In genomic region chr12:46303039-46303666, GRCh38 we compare ENCODE assay signal across 8 cellular contexts. TPM values are rescaled to one million over a fixed set of nuclear protein-coding genes. Genes with fewer than 3 reads are reported as not detected.
DNase-seq lines count a peak whose midpoint lies in the region; ATAC-seq, FAIRE-seq and TF ChIP-seq lines count a peak whose summit lies in the region.

No MANE protein-coding gene starts in this region.

- FAIRE-seq in endothelial cell of umbilical vein (lab: Jason Lieb, UNC) = peak; percentile 72

- CTCF ChIA-PET in endothelial cell of umbilical vein (lab: Charles Lee) = interaction anchor here (0.6 to 5.0 kb wide), 15 partner anchors 10 to 718 kb away, joined by 3 to 48 read pairs (median 3); no protein-coding TSS in a partner anchor

- dilution Hi-C loops in endothelial cell of umbilical vein (cut with MboI; ENCODE audit: extremely low pct_ligation_motif_present, low sequenced_read_pairs) = no loop called here

- H3K4me1 ChIP-seq in endothelial cell of umbilical vein (ENCODE audit: control insufficient read depth, extremely low read depth, insufficient read depth, low read length) (no peaks in the 10 kb centered on the region), transverse colon (peaks cover 0 to 3% (median 0%) of the 10 kb centered on the region in 4 donors)

- H3K27me3 Mint-ChIP-seq in naive thymus-derived CD8-positive, alpha-beta T cell = no peaks in the 10 kb centered on the region

- no peak overlapping the region for H3K9ac ChIP-seq in endothelial cell of umbilical vein (replicated peaks; ENCODE audit: extremely low read depth, insufficient read depth, low read length)

- no peaks in the 10 kb centered on the region for H3K9me1 ChIP-seq in endothelial cell of umbilical vein (replicated peaks; ENCODE audit: control insufficient read depth, extremely low read depth, insufficient read depth, low read length)

- ATAC-seq in naive thymus-derived CD8-positive, alpha-beta T cell = peak; percentile 80 to 90

- DNase-seq in NOMO-1 treated with DMSO at 0.1 percent for 48 hours (lab: John Stamatoyannopoulos, UW; ENCODE audit: unreplicated experiment) (peak; percentile 4), NOMO-1 treated with dmso at 0.1 percent for 144 hours (lab: John Stamatoyannopoulos, UW; ENCODE audit: unreplicated experiment) (no peak), KBM-7 (peak; percentile 62), endothelial cell of umbilical vein (ENCODE audit: low read depth, low spot score) (peak; percentile 35), transverse colon (peak; percentile 60), dedifferentiated amniotic fluid mesenchymal stem cell (ENCODE audit: extremely low spot score) (no peak)
- DNase-seq in activated CD4-positive, alpha-beta T cell treated with anti-CD3 and anti-CD28 coated beads for 48 hours = peak; percentile 51
- DNase-seq in naive thymus-derived CD8-positive, alpha-beta T cell = peak in 9 of 10 donors; percentile 27 to 80 (median 50)

- intact Hi-C loops in endothelial cell of umbilical vein (cut with micrococcal nuclease) = loop anchor here (1.0 to 5.0 kb wide), 3 partner anchors 81 to 178 kb away; no protein-coding TSS in a partner anchor
- intact Hi-C loops in transverse colon (cut with DNase I; ENCODE audit: low total_unique reads) = no loop called here

- H3K4me1 Mint-ChIP-seq in naive thymus-derived CD8-positive, alpha-beta T cell = peaks cover 15 to 25% (median 21%) of the 10 kb centered on the region in 4 donors

- H4K20me1 ChIP-seq in endothelial cell of umbilical vein (replicated peaks; ENCODE audit: control insufficient read depth, extremely low read depth, insufficient read depth, low read length) = no peaks in the 10 kb centered on the region

- H3K9me3 ChIP-seq in endothelial cell of umbilical vein (replicated peaks; ENCODE audit: control insufficient read depth, insufficient read depth, low read length) (no peaks in the 10 kb centered on the region), transverse colon (no peaks in the 10 kb centered on the region)

- no peak overlapping the region for H2AFZ ChIP-seq in endothelial cell of umbilical vein (ENCODE audit: low read depth, low read length)

- no peak overlapping the region for H3K4me2 ChIP-seq in endothelial cell of umbilical vein (ENCODE audit: insufficient read depth, low read length)

- H3K36me3 ChIP-seq in endothelial cell of umbilical vein (ENCODE audit: control insufficient read depth in 2 of 2, extremely low read depth in 1 of 2, insufficient read depth in 2 of 2, low read length in 2 of 2) (no peaks in the 10 kb centered on the region), transverse colon (no peaks in the 10 kb centered on the region)

- no TSS peak for BruUV-seq in endothelial cell of umbilical vein (replicated peaks; lab: Mats Ljungman, UMichigan)

- H3K27ac ChIP-seq in endothelial cell of umbilical vein (ENCODE audit: insufficient read depth, low read depth, low read length) (no peak overlapping the region), transverse colon (no peak overlapping the region)

- no peak overlapping the region for H3K4me3 Mint-ChIP-seq in naive thymus-derived CD8-positive, alpha-beta T cell

- TF ChIP-seq POLR2A in endothelial cell of umbilical vein (IDR thresholded peaks at IDR 0.05; ENCODE audit: low read depth, low read length) (no peak), transverse colon (IDR thresholded peaks at IDR 0.05) (no peak)

- H3K79me2 ChIP-seq in endothelial cell of umbilical vein (ENCODE audit: control insufficient read depth, insufficient read depth, low read length) = no peaks in the 10 kb centered on the region

- H3K4me3 ChIP-seq in endothelial cell of umbilical vein (replicated peaks in 1 of 3; ENCODE audit: insufficient read depth in 1 of 3, low read depth in 1 of 3, low read length in 3 of 3) (no peak overlapping the region), transverse colon (no peak overlapping the region)

- H3K27ac Mint-ChIP-seq in naive thymus-derived CD8-positive, alpha-beta T cell = peak overlapping the region in 5 of 10 donors; percentile 0 to 77 (median 3)

- peaks cover 0 to 7% (median 2%) of the 10 kb centered on the region in 3 donors for H3K36me3 Mint-ChIP-seq in naive thymus-derived CD8-positive, alpha-beta T cell

- in situ Hi-C loops in KBM-7 (cut with MboI; ENCODE audit: low pct_unique_long_range_greater_than_20kb, low sequenced_read_pairs) (no loop called here), transverse colon (cut with MboI; ENCODE audit: low pct_ligation_motif_present in 1 of 4, low pct_unique_long_range_greater_than_20kb in 1 of 4, low sequenced_read_pairs in 3 of 4) (loop anchor here in 1 of 4 donors (25.0 kb wide), 1 partner anchor 166 kb away; no protein-coding TSS in a partner anchor)

- H3K27me3 ChIP-seq in endothelial cell of umbilical vein (ENCODE audit: control insufficient read depth in 2 of 2, insufficient read depth in 2 of 2, low read length in 2 of 2) = peaks cover 3 to 12% of the 10 kb centered on the region in 2 experiments
- H3K27me3 ChIP-seq in transverse colon = no peaks in the 10 kb centered on the region

- peaks cover 0 to 16% (median 7%) of the 10 kb centered on the region in 9 donors for H3K9me3 Mint-ChIP-seq in naive thymus-derived CD8-positive, alpha-beta T cell

- TF ChIP-seq EP300 in transverse colon (IDR thresholded peaks at IDR 0.05; ENCODE audit: low read depth) = no peak

- 84 to 100% methylated on average over 1 to 5 of the region's 5 CpGs for WGBS in transverse colon (ENCODE audit: low coverage in 1 of 2), 2 donors

- POLR2A ChIA-PET in endothelial cell of umbilical vein (lab: Charles Lee) = no interaction called here
- POLR2A ChIA-PET in naive thymus-derived CD8-positive, alpha-beta T cell (lab: Charles Lee) = interaction anchor here (0.7 to 6.1 kb wide), 7 partner anchors 34 to 312 kb away, joined by 3 to 50 read pairs (median 3); partner anchors contain the start of gene SLC38A1

- TF ChIP-seq CTCF in endothelial cell of umbilical vein (IDR thresholded peaks at IDR 0.05; ENCODE audit: extremely low read depth in 1 of 2, insufficient read depth in 1 of 2, low read depth in 1 of 2, low read length in 2 of 2) (peak; percentile 54 to 58), transverse colon (IDR thresholded peaks at IDR 0.05) (peak; percentile 66 to 75 (median 70))

TF ChIP-seq in endothelial cell of umbilical vein, 7 proteins besides CTCF, POLR2A, EP300 and RAD21:
- TF ChIP-seq, protein P1, sequence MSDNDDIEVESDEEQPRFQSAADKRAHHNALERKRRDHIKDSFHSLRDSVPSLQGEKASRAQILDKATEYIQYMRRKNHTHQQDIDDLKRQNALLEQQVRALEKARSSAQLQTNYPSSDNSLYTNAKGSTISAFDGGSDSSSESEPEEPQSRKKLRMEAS (IDR thresholded peaks at IDR 0.05; ENCODE audit: insufficient read depth, insufficient read length) = no peak
- TF ChIP-seq EZH2 (IDR thresholded peaks at IDR 0.05; ENCODE audit: borderline replicate concordance, low read depth, low read length, severe bottlenecking) (no peak), GATA2 (IDR thresholded peaks at IDR 0.05; ENCODE audit: insufficient read depth, insufficient read length, low read depth, low read length) (no peak), JUN (IDR thresholded peaks at IDR 0.05; ENCODE audit: borderline replicate concordance, insufficient read depth, insufficient read length, low read depth) (no peak), FOS (IDR thresholded peaks at IDR 0.05; ENCODE audit: borderline replicate concordance, insufficient read depth, low read length) (no peak), MYC (IDR thresholded peaks at IDR 0.05; ENCODE audit: low read depth, low read length) (no peak)
TF ChIP-seq in endothelial cell of umbilical vein: peak in this region for 0.

RNA-seq across cellular contexts. Expression of gene SLC38A1, which starts 34.3 kb away (rescaled TPM):
- total RNA-seq in endothelial cell of umbilical vein (81.0 and 86.4 TPM in 2 replicates), transverse colon (100 to 1,000 TPM in 3 of 4 donors, 10 to 100 TPM in 1; 36.8 to 139 (median 117) TPM)
- polyA plus RNA-seq in endothelial cell of umbilical vein = 17.2 and 23.6 TPM in 2 replicates
- polyA plus RNA-seq in endothelial cell of umbilical vein (2011; cell fraction: cytosol; rRNA removed) = 16.7 TPM in 2 replicates
- 30.9 and 38.9 TPM in 2 replicates for polyA plus RNA-seq in endothelial cell of umbilical vein (2011; cell fraction: nucleus; rRNA removed)
- 56.7 and 79.2 TPM in 2 replicates for polyA plus RNA-seq in endothelial cell of umbilical vein (2012)
- polyA minus RNA-seq in endothelial cell of umbilical vein = 76.5 and 103 TPM in 2 replicates
- polyA minus RNA-seq in endothelial cell of umbilical vein (2011; cell fraction: cytosol; rRNA and poly(A)+ RNA removed) = 212 TPM
- 70.3 and 93.2 TPM in 2 replicates for polyA minus RNA-seq in endothelial cell of umbilical vein (2011; cell fraction: nucleus; rRNA and poly(A)+ RNA removed)
- 100 to 1,000 TPM; 323 to 343 TPM for total RNA-seq in naive thymus-derived CD8-positive, alpha-beta T cell
- polyA plus RNA-seq in naive thymus-derived CD8-positive, alpha-beta T cell = 100 to 1,000 TPM; 255 to 308 (median 264) TPM

Comparison
In these comparisons a context has a peak if more than half of its experiments do, and no peak if none do; other contexts are left out.
1. DNase-seq: peak in NOMO-1 treated with DMSO at 0.1 percent for 48 hours (single experiment), KBM-7 (single experiment), activated CD4-positive, alpha-beta T cell treated with anti-CD3 and anti-CD28 coated beads for 48 hours (single experiment), endothelial cell of umbilical vein (single experiment), naive thymus-derived CD8-positive, alpha-beta T cell (9 of 10) and transverse colon (single experiment); none in NOMO-1 treated with dmso at 0.1 percent for 144 hours (single experiment) and dedifferentiated amniotic fluid mesenchymal stem cell (single experiment).